ENCODE assay signal across 9 cellular contexts in genomic region chr3:129486057-129487035, GRCh38. TPM values are rescaled to one million over a fixed set of nuclear protein-coding genes. Genes with fewer than 3 reads are reported as not detected.
DNase-seq lines count a peak whose midpoint lies in the region; ATAC-seq and TF ChIP-seq lines count a peak whose summit lies in the region.
"Had no signal": no experiment of that assay in that cellular context is flagged by ENCODE, and none has a peak within 500 bp of the region (broad histone marks: within the 10 kb centered on the region; RNA-seq: fewer than 3 reads in every experiment).

No MANE protein-coding gene starts in this region.

- no peak for TF ChIP-seq CTCF in thyroid gland (IDR thresholded peaks at IDR 0.05)

- H3K36me3 ChIP-seq in iPS-18a (ENCODE audit: control insufficient read depth, low read depth, low read length) (no peaks in the 10 kb centered on the region), thyroid gland (peaks cover 5 to 10% of the 10 kb centered on the region in 2 donors)

- H3K27ac ChIP-seq in iPS-18a (ENCODE audit: low read length) (no peak overlapping the region), thyroid gland (peak overlapping the region; percentile 1 to 66 (median 26))

- TF ChIP-seq POLR2A in thyroid gland (IDR thresholded peaks at IDR 0.05), result no peak

- intact Hi-C loops in thyroid gland (cut with DNase I), result loop anchor here (10.0 kb wide), 1 partner anchor 338 kb away; no protein-coding TSS in a partner anchor

- DNase-seq in HCEC 1CT, result peak; percentile 55
- DNase-seq in astrocyte of the hippocampus (ENCODE audit: low read depth, low spot score), result peak; percentile 60
- DNase-seq in thyroid gland, result peak in 1 of 2 donors; percentile 12
- DNase-seq in NCI-H748 (lab: John Stamatoyannopoulos, UW; ENCODE audit: unreplicated experiment), result no peak
- no peak for DNase-seq in activated CD8-positive, alpha-beta memory T cell treated with anti-CD3 and anti-CD28 coated beads for 24 hours

- H3K27me3 ChIP-seq in iPS-18a (ENCODE audit: control insufficient read depth, insufficient read depth, low read length), result no peaks in the 10 kb centered on the region
- no peaks in the 10 kb centered on the region for H3K27me3 ChIP-seq in thyroid gland

- H3K4me1 ChIP-seq in iPS-18a (ENCODE audit: control insufficient read depth, low read depth, low read length) (peaks cover 12% of the 10 kb centered on the region), thyroid gland (peaks cover 6 to 39% of the 10 kb centered on the region in 2 donors)

- no peak for ATAC-seq in GM18909 (IDR thresholded peaks at IDR 0.05; ENCODE audit: poor library complexity, unreplicated experiment)

- H3K9me3 ChIP-seq in iPS-18a (ENCODE audit: control insufficient read depth, low read depth, low read length), result no peaks in the 10 kb centered on the region
- no peaks in the 10 kb centered on the region for H3K9me3 ChIP-seq in thyroid gland

- 77 to 83% methylated on average over 6 of the region's 6 CpGs for WGBS in thyroid gland, 2 donors

- no peak overlapping the region for H3K4me3 ChIP-seq in iPS-18a (ENCODE audit: low read length)
- H3K4me3 ChIP-seq in thyroid gland (replicated peaks in 1 of 3), result no peak overlapping the region

- H3K9ac ChIP-seq in iPS-18a (ENCODE audit: low read length), result peak overlapping the region; percentile 6

RNA-seq across cellular contexts. Expression of gene RHO, which starts 42.1 kb away (rescaled TPM):
- total RNA-seq in thyroid gland, result not detected
- total RNA-seq: HT-29, left cardiac atrium had no signal

RNA-seq across cellular contexts. Expression of gene IFT122, which starts 46.3 kb away (rescaled TPM):
- 10 to 100 TPM; 40.7 to 67.9 (median 46.7) TPM for total RNA-seq in thyroid gland

RNA-seq across cellular contexts. Expression of gene MBD4, which starts 46.6 kb away (rescaled TPM):
- total RNA-seq in thyroid gland, result 10 to 100 TPM; 22.9 to 35.2 (median 28.6) TPM

RNA-seq across cellular contexts. Expression of gene H1-8, which starts 56.6 kb away (rescaled TPM):
- not detected for total RNA-seq in thyroid gland
- total RNA-seq: HT-29, left cardiac atrium had no signal

RNA-seq across cellular contexts. Expression of gene EFCAB12, which starts 57.9 kb away (rescaled TPM):
- total RNA-seq in thyroid gland, result 1 to 10 TPM in 1 of 4 donors, under 1 TPM in 3; 0.67 to 1.2 (median 0.74) TPM

Comparison
In these comparisons a context has a peak if more than half of its experiments do, and no peak if none do; other contexts are left out.
1. DNase-seq: peak in HCEC 1CT (single experiment) and astrocyte of the hippocampus (single experiment); none in NCI-H748 (single experiment) and activated CD8-positive, alpha-beta memory T cell treated with anti-CD3 and anti-CD28 coated beads for 24 hours (single experiment).